ENCODE assay signal across 15 cellular contexts in the genomic region with DNA sequence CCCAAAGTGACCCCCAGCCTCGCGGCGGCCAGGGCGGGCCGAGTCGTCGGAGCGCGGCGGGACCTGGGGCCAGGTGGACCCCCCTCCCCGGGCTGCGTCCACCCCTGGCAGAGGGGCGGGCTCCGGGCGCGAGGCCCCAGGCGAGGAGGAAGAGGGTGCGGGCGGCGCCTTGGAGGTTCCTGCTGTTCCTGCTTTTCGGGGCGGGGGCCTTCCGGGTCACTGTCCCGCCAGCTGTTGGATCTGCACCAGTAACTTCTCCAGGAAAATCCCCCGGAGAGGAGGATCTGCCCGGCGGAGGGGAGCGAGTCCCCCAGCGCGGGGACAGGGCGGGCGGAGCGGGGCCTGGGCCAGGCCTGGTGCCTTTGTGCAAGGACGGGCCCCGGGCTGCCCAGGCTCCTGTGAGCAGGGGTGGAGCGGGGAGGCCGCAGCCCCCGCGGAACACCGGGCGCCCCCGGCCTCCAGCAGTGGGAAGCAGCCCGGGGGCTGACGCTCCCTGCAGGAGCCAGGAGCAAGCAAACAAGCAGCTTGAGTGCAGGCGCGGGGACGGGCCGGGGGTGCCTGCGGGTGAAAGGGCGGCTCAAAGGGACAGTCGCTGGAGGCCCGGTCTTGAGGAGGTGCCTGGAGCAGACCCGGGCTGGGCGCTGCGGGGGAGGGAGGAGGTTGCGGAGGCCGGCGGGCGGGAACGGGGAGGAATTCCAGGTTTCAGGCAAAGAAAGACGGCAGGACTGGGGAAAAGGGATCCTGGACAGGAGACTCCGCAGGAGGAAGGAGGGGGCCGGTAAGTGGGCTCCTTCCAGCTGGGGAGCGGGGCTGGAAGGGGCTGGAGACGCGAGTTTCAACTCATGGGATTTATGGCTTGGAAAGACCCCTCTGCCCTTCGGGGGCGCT. TPM values are rescaled to one million over a fixed set of nuclear protein-coding genes. Genes with fewer than 3 reads are reported as not detected.
DNase-seq lines count a peak whose midpoint lies in the region; ATAC-seq, FAIRE-seq and TF ChIP-seq lines count a peak whose summit lies in the region.
"Had no signal": no experiment of that assay in that cellular context is flagged by ENCODE, and none has a peak within 500 bp of the region (broad histone marks: within the 10 kb centered on the region; RNA-seq: fewer than 3 reads in every experiment).

No MANE protein-coding gene starts in this region.

- H3K9me3 ChIP-seq in heart right ventricle (no peaks in the 10 kb centered on the region), mucosa of descending colon (no peaks in the 10 kb centered on the region), tibial nerve (no peaks in the 10 kb centered on the region)
- H3K9me3 ChIP-seq: Caco-2, Peyer's patch had no signal

- 38 to 44% methylated on average over 68 of the region's 68 CpGs for WGBS in heart right ventricle, 2 donors
- WGBS in tibial nerve, 2 donors = 31 to 33% methylated on average over 41 to 64 of the region's 68 CpGs

- FAIRE-seq in RCC 7860 (lab: Jason Lieb, UNC) = no peak

- peaks cover 0 to 29% (median 20%) of the 10 kb centered on the region in 7 donors for H3K27me3 ChIP-seq in heart right ventricle
- H3K27me3 ChIP-seq in tibial nerve = peaks cover 0 to 48% of the 10 kb centered on the region in 2 donors

- POLR2A ChIA-PET in WTC11 (lab: Charles Lee) = interaction anchor here (1.1 to 2.2 kb wide), 2 partner anchors 12 to 28 kb away, joined by 3 to 5 read pairs; no protein-coding TSS in a partner anchor

- in situ Hi-C loops in G401 (cut with HindIII; ENCODE audit: low sequenced_read_pairs) = no loop called here

- peaks cover 31% of the 10 kb centered on the region for H3K4me1 Mint-ChIP-seq in WTC11

- CTCF ChIA-PET in WTC11 (lab: Charles Lee) = interaction anchor here (0.8 to 6.7 kb wide), 4 partner anchors 12 to 35 kb away, joined by 3 to 126 read pairs (median 12); a partner anchor contains a TSS

- TF ChIP-seq EP300 in tibial nerve (IDR thresholded peaks at IDR 0.05) = no peak

- H3K4me1 ChIP-seq in heart right ventricle = peaks cover 0 to 34% (median 21%) of the 10 kb centered on the region in 9 donors
- no peaks in the 10 kb centered on the region for H3K4me1 ChIP-seq in mucosa of descending colon (ENCODE audit: low read depth)
- peaks cover 0 to 15% (median 4%) of the 10 kb centered on the region in 4 donors for H3K4me1 ChIP-seq in tibial nerve

- H3K4me3 ChIP-seq in heart right ventricle = peak overlapping the region in 9 of 10 donors; percentile 14 to 44 (median 29)
- no peak overlapping the region for H3K4me3 ChIP-seq in mucosa of descending colon
- H3K4me3 ChIP-seq in tibial nerve = peak overlapping the region in 3 of 4 donors; percentile 11 to 33 (median 23)
- H3K4me3 ChIP-seq: Peyer's patch had no signal

- TF ChIP-seq CTCF in WTC11 (IDR thresholded peaks at IDR 0.05) (no peak), heart right ventricle (IDR thresholded peaks at IDR 0.05) (no peak), mucosa of descending colon (IDR thresholded peaks at IDR 0.05) (no peak), tibial nerve (IDR thresholded peaks at IDR 0.05) (no peak)

- ATAC-seq in WTC11 (peak; percentile 17), heart right ventricle (peak in 6 of 8 donors; percentile 11 to 51 (median 26)), mucosa of descending colon (peak; percentile 20), GM21786 (IDR thresholded peaks at IDR 0.05; ENCODE audit: unreplicated experiment) (no peak)
- ATAC-seq: activated CD8-positive, alpha-beta T cell treated with anti-CD3 and anti-CD28 coated beads for 36 hours had no signal

- no peak overlapping the region for H3K27ac Mint-ChIP-seq in WTC11
- H3K27ac Mint-ChIP-seq: activated CD8-positive, alpha-beta T cell treated with anti-CD3 and anti-CD28 coated beads for 36 hours; activated naive CD4-positive, alpha-beta T cell treated with anti-CD3 and anti-CD28 coated beads for 36 hours; T-helper 2 cell treated with Interferon-gamma antibody and Interleukin-4, amounts not matched to agents 5 μg/mL and 100 μg/mL, for 36 hours had no signal

- H3K4me3 Mint-ChIP-seq in WTC11 = peak overlapping the region; percentile 79
- H3K4me3 Mint-ChIP-seq: activated CD8-positive, alpha-beta T cell treated with anti-CD3 and anti-CD28 coated beads for 36 hours; activated naive CD4-positive, alpha-beta T cell treated with anti-CD3 and anti-CD28 coated beads for 36 hours; T-helper 2 cell treated with Interferon-gamma antibody and Interleukin-4, amounts not matched to agents 5 μg/mL and 100 μg/mL, for 36 hours had no signal

- DNase-seq in WTC11 (ENCODE audit: low spot score) = peak; percentile 61
- DNase-seq in heart right ventricle = no peak
- peak in 1 of 3 donors; percentile 51 for DNase-seq in mucosa of descending colon
- no peak for DNase-seq in tibial nerve (ENCODE audit: low spot score in 2 of 2)
- DNase-seq in RCC 7860 (ENCODE audit: low spot score) = no peak
- no peak for DNase-seq in G401 (ENCODE audit: low spot score)
- DNase-seq in stimulated activated CD4-positive, alpha-beta T cell treated with anti-CD3 and anti-CD28 coated beads, Interleukin-15, amount 100 ng/mL, for 24 hours = no peak
- DNase-seq: activated CD8-positive, alpha-beta T cell treated with anti-CD3 and anti-CD28 coated beads for 36 hours; activated naive CD4-positive, alpha-beta T cell treated with anti-CD3 and anti-CD28 coated beads for 36 hours; Caco-2; cerebellar nuclear complex; NCI-H2227 treated with DMSO at 0.1 percent for 48 hours had no signal

- no peaks in the 10 kb centered on the region for H3K9me3 Mint-ChIP-seq in WTC11
- H3K9me3 Mint-ChIP-seq: activated CD8-positive, alpha-beta T cell treated with anti-CD3 and anti-CD28 coated beads for 36 hours; activated naive CD4-positive, alpha-beta T cell treated with anti-CD3 and anti-CD28 coated beads for 36 hours; T-helper 2 cell treated with Interferon-gamma antibody and Interleukin-4, amounts not matched to agents 5 μg/mL and 100 μg/mL, for 36 hours had no signal

- intact Hi-C loops in heart right ventricle (cut with DNase I) = no loop called here
- intact Hi-C loops in mucosa of descending colon (cut with DNase I, micrococcal nuclease) = no loop called here

- peak overlapping the region in 9 of 10 donors; percentile 3 to 66 (median 22) for H3K27ac ChIP-seq in heart right ventricle
- peak overlapping the region in 1 of 4 donors; percentile 31 for H3K27ac ChIP-seq in tibial nerve

- H3K27me3 Mint-ChIP-seq in WTC11 (ENCODE audit: low read depth) = peaks cover 21% of the 10 kb centered on the region

- H3K36me3 ChIP-seq in heart right ventricle (peaks cover 0 to 32% (median under 1%) of the 10 kb centered on the region in 9 donors), mucosa of descending colon (ENCODE audit: low read depth) (no peaks in the 10 kb centered on the region), tibial nerve (peaks cover 0 to 25% (median 0%) of the 10 kb centered on the region in 3 donors)

- H3K36me3 Mint-ChIP-seq in WTC11 = no peaks in the 10 kb centered on the region

- TF ChIP-seq POLR2A in tibial nerve (IDR thresholded peaks at IDR 0.05) = no peak

TF ChIP-seq in WTC11, 78 proteins besides CTCF, POLR2A, EP300 and RAD21 (continues in another document):
- TF ChIP-seq, protein P1, sequence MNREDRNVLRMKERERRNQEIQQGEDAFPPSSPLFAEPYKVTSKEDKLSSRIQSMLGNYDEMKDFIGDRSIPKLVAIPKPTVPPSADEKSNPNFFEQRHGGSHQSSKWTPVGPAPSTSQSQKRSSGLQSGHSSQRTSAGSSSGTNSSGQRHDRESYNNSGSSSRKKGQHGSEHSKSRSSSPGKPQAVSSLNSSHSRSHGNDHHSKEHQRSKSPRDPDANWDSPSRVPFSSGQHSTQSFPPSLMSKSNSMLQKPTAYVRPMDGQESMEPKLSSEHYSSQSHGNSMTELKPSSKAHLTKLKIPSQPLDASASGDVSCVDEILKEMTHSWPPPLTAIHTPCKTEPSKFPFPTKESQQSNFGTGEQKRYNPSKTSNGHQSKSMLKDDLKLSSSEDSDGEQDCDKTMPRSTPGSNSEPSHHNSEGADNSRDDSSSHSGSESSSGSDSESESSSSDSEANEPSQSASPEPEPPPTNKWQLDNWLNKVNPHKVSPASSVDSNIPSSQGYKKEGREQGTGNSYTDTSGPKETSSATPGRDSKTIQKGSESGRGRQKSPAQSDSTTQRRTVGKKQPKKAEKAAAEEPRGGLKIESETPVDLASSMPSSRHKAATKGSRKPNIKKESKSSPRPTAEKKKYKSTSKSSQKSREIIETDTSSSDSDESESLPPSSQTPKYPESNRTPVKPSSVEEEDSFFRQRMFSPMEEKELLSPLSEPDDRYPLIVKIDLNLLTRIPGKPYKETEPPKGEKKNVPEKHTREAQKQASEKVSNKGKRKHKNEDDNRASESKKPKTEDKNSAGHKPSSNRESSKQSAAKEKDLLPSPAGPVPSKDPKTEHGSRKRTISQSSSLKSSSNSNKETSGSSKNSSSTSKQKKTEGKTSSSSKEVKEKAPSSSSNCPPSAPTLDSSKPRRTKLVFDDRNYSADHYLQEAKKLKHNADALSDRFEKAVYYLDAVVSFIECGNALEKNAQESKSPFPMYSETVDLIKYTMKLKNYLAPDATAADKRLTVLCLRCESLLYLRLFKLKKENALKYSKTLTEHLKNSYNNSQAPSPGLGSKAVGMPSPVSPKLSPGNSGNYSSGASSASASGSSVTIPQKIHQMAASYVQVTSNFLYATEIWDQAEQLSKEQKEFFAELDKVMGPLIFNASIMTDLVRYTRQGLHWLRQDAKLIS (CRISPR knock-in tag; IDR thresholded peaks at IDR 0.05; ENCODE audit: borderline replicate concordance) = no peak
- TF ChIP-seq MXD4 (CRISPR knock-in tag; IDR thresholded peaks at IDR 0.05; ENCODE audit: borderline replicate concordance) = no peak
- peak; percentile 51; the same call in 1 of the 2 replicates for TF ChIP-seq ZNF423 (CRISPR knock-in tag; IDR thresholded peaks at IDR 0.05)
- no peak for TF ChIP-seq ESRRA (CRISPR knock-in tag; IDR thresholded peaks at IDR 0.05; ENCODE audit: borderline replicate concordance)

RNA-seq across cellular contexts. Expression of a gene that starts 15.5 kb away (rescaled TPM):
- total RNA-seq in WTC11 (2021) (19.6 to 25.2 TPM (median 24.1 TPM) in 3 replicates), heart right ventricle (100 to 1,000 TPM in 1 of 10 donors, 10 to 100 TPM in 9; 21.8 to 134 (median 42.0) TPM), mucosa of descending colon (10 to 100 TPM; 22.0 to 67.4 (median 40.2) TPM), tibial nerve (10 to 100 TPM; 42.9 to 49.4 (median 47.8) TPM)
- 100 to 1,000 TPM in 1 of 2 donors, 10 to 100 TPM in 1; 24.6 to 138 TPM for polyA plus RNA-seq in heart right ventricle
- 4.5 and 26.1 TPM in 2 replicates for total RNA-seq in G401 (2014; rRNA removed; shearing (Covaris generic))

RNA-seq across cellular contexts. Expression of a gene that starts 44.2 kb away (rescaled TPM):
- 0.21 to 0.42 TPM (median 0.30 TPM) in 3 replicates for total RNA-seq in WTC11 (2021)
- total RNA-seq in heart right ventricle = 1 to 10 TPM in 2 of 10 donors, under 1 TPM in 4, not detected in 4; 0.16 to 2.0 (median 0.48) TPM
- 1 to 10 TPM in 1 of 2 donors, under 1 TPM in 1; 0.51 to 1.2 TPM for polyA plus RNA-seq in heart right ventricle
- total RNA-seq in mucosa of descending colon = 10 to 100 TPM; 16.7 to 29.1 (median 26.1) TPM
- total RNA-seq in tibial nerve = 1 to 10 TPM in 2 of 4 donors, under 1 TPM in 2; 0.63 to 2.1 (median 1.3) TPM
- 0.86 and 1.6 TPM in 2 replicates for total RNA-seq in G401 (2014; rRNA removed; shearing (Covaris generic))
- total RNA-seq: activated CD8-positive, alpha-beta T cell treated with anti-CD3 and anti-CD28 coated beads for 36 hours; activated naive CD4-positive, alpha-beta T cell treated with anti-CD3 and anti-CD28 coated beads for 36 hours had no signal

RNA-seq across cellular contexts. Expression of a gene that starts 54.7 kb away (rescaled TPM):
- total RNA-seq in WTC11 (2021) (not detected in 3 replicates), heart right ventricle (not detected), mucosa of descending colon (not detected), tibial nerve (not detected)
- under 1 TPM in 1 of 2 donors, not detected in 1; 0.19 TPM for polyA plus RNA-seq in heart right ventricle
- not detected in 2 replicates for total RNA-seq in G401 (2014; rRNA removed; shearing (Covaris generic))
- total RNA-seq: activated CD8-positive, alpha-beta T cell treated with anti-CD3 and anti-CD28 coated beads for 36 hours; activated naive CD4-positive, alpha-beta T cell treated with anti-CD3 and anti-CD28 coated beads for 36 hours; Caco-2; Peyer's patch had no signal
